11 cellular contexts compared by ENCODE assay signal in the genomic region with DNA sequence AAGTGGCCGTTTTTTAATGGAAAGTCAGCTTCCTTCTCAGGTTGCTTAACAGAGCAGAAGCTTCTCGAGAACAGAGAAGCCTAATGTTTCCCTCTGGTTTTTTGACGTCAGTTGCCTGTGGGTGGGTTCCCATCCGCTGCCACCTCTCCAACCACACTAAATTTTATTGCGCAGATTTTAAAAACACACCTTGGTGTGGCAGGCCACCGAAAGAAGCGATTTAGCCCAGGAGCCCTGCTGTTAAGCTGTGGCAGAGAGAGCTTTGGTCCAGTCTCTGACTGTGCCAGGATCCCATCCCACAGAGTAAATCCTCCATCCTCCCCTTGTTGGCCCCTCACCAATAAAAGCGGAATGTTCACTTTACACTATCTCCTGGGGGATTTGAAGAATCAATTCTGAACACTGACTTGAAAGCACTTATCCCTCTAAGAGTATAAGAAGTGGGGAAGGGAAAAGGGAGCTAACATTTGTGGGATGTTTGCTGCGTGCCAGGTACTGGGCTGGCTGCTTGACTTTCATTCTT.
DNase-seq lines count a peak whose midpoint lies in the region; ATAC-seq and TF ChIP-seq lines count a peak whose summit lies in the region.
"Had no signal": no experiment of that assay in that cellular context is flagged by ENCODE, and none has a peak within 500 bp of the region (broad histone marks: within the 10 kb centered on the region; RNA-seq: fewer than 3 reads in every experiment).

No MANE protein-coding gene starts in this region.

- H3K9ac ChIP-seq in SK-N-SH, result no peak overlapping the region
- H3K9ac ChIP-seq: GM23248 had no signal

- no peak overlapping the region for H3K27ac ChIP-seq in CD8-positive, alpha-beta T cell (ENCODE audit: low read depth, low read length)
- peak overlapping the region; percentile 26 to 97; a peak in 3 of 4 replicates for H3K27ac ChIP-seq in SK-N-SH (ENCODE audit: low read depth in 2 of 2, low read length in 1 of 2)
- peak overlapping the region; percentile 73 for H3K27ac ChIP-seq in cardiac muscle cell
- H3K27ac ChIP-seq in psoas muscle, result peak overlapping the region; percentile 74
- H3K27ac ChIP-seq: GM23248 had no signal

- H3K27ac Mint-ChIP-seq in CD8-positive, alpha-beta T cell, result no peak overlapping the region
- H3K27ac Mint-ChIP-seq in activated CD4-positive, alpha-beta T cell treated with anti-CD3 and anti-CD28 coated beads, Interleukin-2, amount 10 ng/mL, durations not matched to agents 24 days and 14 days, result no peak overlapping the region
- no peak overlapping the region for H3K27ac Mint-ChIP-seq in activated CD4-positive, alpha-beta T cell treated with anti-CD3 and anti-CD28 coated beads for 36 hours
- no peak overlapping the region for H3K27ac Mint-ChIP-seq in stimulated activated memory B cell treated with anti-CD40 and anti-IgM and Interleukin-4, amounts not matched to agents 10 μg/mL and 1 μg/mL and 100 μg/mL, for 72 hours
- H3K27ac Mint-ChIP-seq: activated naive CD4-positive, alpha-beta T cell treated with anti-CD3 and anti-CD28 coated beads, Interleukin-2, amount 10 ng/mL, durations not matched to agents 7 days and 5 days; effector memory CD8-positive, alpha-beta T cell had no signal

- H2AFZ ChIP-seq in SK-N-SH (ENCODE audit: low read depth), result no peak overlapping the region
- H2AFZ ChIP-seq: GM23248 had no signal

- DNase-seq in CD8-positive, alpha-beta T cell, result no peak
- no peak for DNase-seq in SK-N-SH
- DNase-seq in cardiac muscle cell (ENCODE audit: low read depth in 1 of 2, low spot score in 1 of 2), result no peak
- no peak for DNase-seq in psoas muscle
- no peak for DNase-seq in activated CD4-positive, alpha-beta T cell treated with anti-CD3 and anti-CD28 coated beads, Interleukin-2, amount 10 ng/mL, durations not matched to agents 24 days and 14 days
- no peak for DNase-seq in activated CD4-positive, alpha-beta T cell treated with anti-CD3 and anti-CD28 coated beads for 36 hours
- DNase-seq: activated naive CD4-positive, alpha-beta T cell treated with anti-CD3 and anti-CD28 coated beads, Interleukin-2, amount 10 ng/mL, durations not matched to agents 7 days and 5 days; effector memory CD8-positive, alpha-beta T cell; GM23248 had no signal

- H3K4me1 ChIP-seq in CD8-positive, alpha-beta T cell (ENCODE audit: insufficient read depth, low read length), result no peaks in the 10 kb centered on the region
- H3K4me1 ChIP-seq in SK-N-SH (ENCODE audit: control insufficient read depth in 1 of 2, insufficient read depth in 2 of 2, low read depth in 1 of 2, low read length in 1 of 2) (peaks cover 18 to 75% of the 10 kb centered on the region in 2 experiments), cardiac muscle cell (ENCODE audit: low read depth) (peaks cover 74% of the 10 kb centered on the region), psoas muscle (peaks cover 13% of the 10 kb centered on the region)

- ATAC-seq in CD8-positive, alpha-beta T cell, result peak; percentile 20
- ATAC-seq in psoas muscle (peak in 1 of 4 donors; percentile 10), GM19035 (IDR thresholded peaks at IDR 0.05; ENCODE audit: unreplicated experiment) (no peak)
- no peak for ATAC-seq in activated CD4-positive, alpha-beta T cell treated with anti-CD3 and anti-CD28 coated beads for 36 hours
- ATAC-seq in stimulated activated memory B cell treated with anti-CD40 and anti-IgM and Interleukin-4, amounts not matched to agents 10 μg/mL and 1 μg/mL and 100 μg/mL, for 72 hours, result no peak
- ATAC-seq: effector memory CD8-positive, alpha-beta T cell had no signal

- H3K27me3 Mint-ChIP-seq in CD8-positive, alpha-beta T cell (ENCODE audit: low read depth), result no peaks in the 10 kb centered on the region
- no peaks in the 10 kb centered on the region for H3K27me3 Mint-ChIP-seq in activated CD4-positive, alpha-beta T cell treated with anti-CD3 and anti-CD28 coated beads, Interleukin-2, amount 10 ng/mL, durations not matched to agents 24 days and 14 days
- H3K27me3 Mint-ChIP-seq in activated CD4-positive, alpha-beta T cell treated with anti-CD3 and anti-CD28 coated beads for 36 hours, result no peaks in the 10 kb centered on the region
- no peaks in the 10 kb centered on the region for H3K27me3 Mint-ChIP-seq in stimulated activated memory B cell treated with anti-CD40 and anti-IgM and Interleukin-4, amounts not matched to agents 10 μg/mL and 1 μg/mL and 100 μg/mL, for 72 hours
- H3K27me3 Mint-ChIP-seq: activated naive CD4-positive, alpha-beta T cell treated with anti-CD3 and anti-CD28 coated beads, Interleukin-2, amount 10 ng/mL, durations not matched to agents 7 days and 5 days; effector memory CD8-positive, alpha-beta T cell had no signal

- no peaks in the 10 kb centered on the region for H3K9me3 Mint-ChIP-seq in CD8-positive, alpha-beta T cell
- no peaks in the 10 kb centered on the region for H3K9me3 Mint-ChIP-seq in activated CD4-positive, alpha-beta T cell treated with anti-CD3 and anti-CD28 coated beads, Interleukin-2, amount 10 ng/mL, durations not matched to agents 24 days and 14 days
- no peaks in the 10 kb centered on the region for H3K9me3 Mint-ChIP-seq in activated CD4-positive, alpha-beta T cell treated with anti-CD3 and anti-CD28 coated beads for 36 hours (ENCODE audit: low read depth)
- H3K9me3 Mint-ChIP-seq in stimulated activated memory B cell treated with anti-CD40 and anti-IgM and Interleukin-4, amounts not matched to agents 10 μg/mL and 1 μg/mL and 100 μg/mL, for 72 hours, result no peaks in the 10 kb centered on the region
- H3K9me3 Mint-ChIP-seq: activated naive CD4-positive, alpha-beta T cell treated with anti-CD3 and anti-CD28 coated beads, Interleukin-2, amount 10 ng/mL, durations not matched to agents 7 days and 5 days; effector memory CD8-positive, alpha-beta T cell had no signal

- POLR2A ChIA-PET in CD8-positive, alpha-beta T cell (lab: Charles Lee), result interaction anchor here (0.6 kb wide), 1 partner anchor 166 kb away, joined by 3 read pairs; no protein-coding TSS in a partner anchor
- POLR2A ChIA-PET in SK-N-SH (lab: Yijun Ruan, JAX), result interaction anchor here (0.9 to 1.8 kb wide), 3 partner anchors 20 to 99 kb away, joined by 3 to 9 read pairs (median 3); no protein-coding TSS in a partner anchor
- POLR2A ChIA-PET in activated CD4-positive, alpha-beta T cell treated with anti-CD3 and anti-CD28 coated beads for 36 hours (lab: Charles Lee), result no interaction called here

- H3K4me2 ChIP-seq in SK-N-SH, result peak overlapping the region; percentile 13; the same call in 1 of the 2 replicates

- CTCF ChIA-PET in CD8-positive, alpha-beta T cell (lab: Charles Lee), result interaction anchor here (1.1 kb wide), 1 partner anchor 125 kb away, joined by 3 read pairs; no protein-coding TSS in a partner anchor
- CTCF ChIA-PET in SK-N-SH (lab: Yijun Ruan, JAX), result interaction anchor here (0.8 to 2.2 kb wide), 5 partner anchors 42 to 227 kb away, joined by 3 to 9 read pairs (median 4); no protein-coding TSS in a partner anchor
- CTCF ChIA-PET in activated CD4-positive, alpha-beta T cell treated with anti-CD3 and anti-CD28 coated beads for 36 hours (lab: Charles Lee), result interaction anchor here (0.7 to 2.1 kb wide), 2 partner anchors 10 to 1297 kb away, joined by 3 to 7 read pairs; no protein-coding TSS in a partner anchor

- WGBS in SK-N-SH (ENCODE audit: low lambda C conversion rate), result 55% methylated on average over 9 of the region's 9 CpGs
- 41 to 51% (median 49%) methylated on average over 9 of the region's 9 CpGs for WGBS in psoas muscle, 3 donors

- no peaks in the 10 kb centered on the region for H3K36me3 Mint-ChIP-seq in CD8-positive, alpha-beta T cell
- H3K36me3 Mint-ChIP-seq in activated CD4-positive, alpha-beta T cell treated with anti-CD3 and anti-CD28 coated beads, Interleukin-2, amount 10 ng/mL, durations not matched to agents 24 days and 14 days (ENCODE audit: low read depth), result peaks cover 2% of the 10 kb centered on the region
- H3K36me3 Mint-ChIP-seq in activated CD4-positive, alpha-beta T cell treated with anti-CD3 and anti-CD28 coated beads for 36 hours (ENCODE audit: low read depth), result no peaks in the 10 kb centered on the region
- no peaks in the 10 kb centered on the region for H3K36me3 Mint-ChIP-seq in stimulated activated memory B cell treated with anti-CD40 and anti-IgM and Interleukin-4, amounts not matched to agents 10 μg/mL and 1 μg/mL and 100 μg/mL, for 72 hours
- H3K36me3 Mint-ChIP-seq: activated naive CD4-positive, alpha-beta T cell treated with anti-CD3 and anti-CD28 coated beads, Interleukin-2, amount 10 ng/mL, durations not matched to agents 7 days and 5 days had no signal

- no peaks in the 10 kb centered on the region for H3K9me3 ChIP-seq in CD8-positive, alpha-beta T cell (ENCODE audit: low read length)
- H3K9me3 ChIP-seq in SK-N-SH (no peaks in the 10 kb centered on the region), cardiac muscle cell (ENCODE audit: low read depth) (no peaks in the 10 kb centered on the region), psoas muscle (no peaks in the 10 kb centered on the region)

- intact Hi-C loops in CD8-positive, alpha-beta T cell (cut with DNase I, micrococcal nuclease), result no loop called here
- intact Hi-C loops in psoas muscle (cut with DNase I), result no loop called here
- intact Hi-C loops in activated CD4-positive, alpha-beta T cell treated with anti-CD3 and anti-CD28 coated beads, Interleukin-2, amount 10 ng/mL, durations not matched to agents 24 days and 14 days (cut with micrococcal nuclease), result loop anchor here (5.0 kb wide), 1 partner anchor 44 kb away; no protein-coding TSS in a partner anchor
- intact Hi-C loops in activated CD4-positive, alpha-beta T cell treated with anti-CD3 and anti-CD28 coated beads for 36 hours (cut with DNase I, micrococcal nuclease), result no loop called here

- TF ChIP-seq EP300 in SK-N-SH (IDR thresholded peaks at IDR 0.05; ENCODE audit: borderline replicate concordance in 1 of 2, low read depth in 1 of 2, low read length in 1 of 2), result no peak

- no peaks in the 10 kb centered on the region for H3K27me3 ChIP-seq in CD8-positive, alpha-beta T cell (ENCODE audit: insufficient read depth, low read length)
- H3K27me3 ChIP-seq in SK-N-SH (ENCODE audit: insufficient read depth) (no peaks in the 10 kb centered on the region), cardiac muscle cell (no peaks in the 10 kb centered on the region), psoas muscle (ENCODE audit: insufficient read depth in 3 of 3, low read length in 2 of 3) (no peaks in the 10 kb centered on the region)

- no peaks in the 10 kb centered on the region for H4K20me1 ChIP-seq in SK-N-SH (ENCODE audit: insufficient read depth)

- H3K9me2 ChIP-seq in SK-N-SH, result no peaks in the 10 kb centered on the region

- no peaks in the 10 kb centered on the region for H3K79me2 ChIP-seq in SK-N-SH (ENCODE audit: insufficient read depth)

- H3K4me3 ChIP-seq in CD8-positive, alpha-beta T cell (ENCODE audit: low read depth, low read length), result no peak overlapping the region
- H3K4me3 ChIP-seq in SK-N-SH (ENCODE audit: low read depth in 2 of 2, low read length in 1 of 2) (no peak overlapping the region), cardiac muscle cell (no peak overlapping the region), psoas muscle (no peak overlapping the region)
- H3K4me3 ChIP-seq: GM23248 had no signal

- TF ChIP-seq CTCF in CD8-positive, alpha-beta T cell (IDR thresholded peaks at IDR 0.05), result no peak
- TF ChIP-seq CTCF in SK-N-SH (IDR thresholded peaks at IDR 0.05) (no peak), cardiac muscle cell (IDR thresholded peaks at IDR 0.05; ENCODE audit: low read depth, low read length) (no peak), psoas muscle (IDR thresholded peaks at IDR 0.05) (no peak)

- peaks cover 31% of the 10 kb centered on the region for H3F3A ChIP-seq in SK-N-SH (replicated peaks; ENCODE audit: insufficient read depth)

- no peak overlapping the region for H3K4me3 Mint-ChIP-seq in CD8-positive, alpha-beta T cell
- H3K4me3 Mint-ChIP-seq in activated CD4-positive, alpha-beta T cell treated with anti-CD3 and anti-CD28 coated beads, Interleukin-2, amount 10 ng/mL, durations not matched to agents 24 days and 14 days, result no peak overlapping the region
- no peak overlapping the region for H3K4me3 Mint-ChIP-seq in activated CD4-positive, alpha-beta T cell treated with anti-CD3 and anti-CD28 coated beads for 36 hours
- no peak overlapping the region for H3K4me3 Mint-ChIP-seq in stimulated activated memory B cell treated with anti-CD40 and anti-IgM and Interleukin-4, amounts not matched to agents 10 μg/mL and 1 μg/mL and 100 μg/mL, for 72 hours
- H3K4me3 Mint-ChIP-seq: activated naive CD4-positive, alpha-beta T cell treated with anti-CD3 and anti-CD28 coated beads, Interleukin-2, amount 10 ng/mL, durations not matched to agents 7 days and 5 days; effector memory CD8-positive, alpha-beta T cell had no signal

- H3K36me3 ChIP-seq in CD8-positive, alpha-beta T cell (ENCODE audit: insufficient read depth, low read length), result no peaks in the 10 kb centered on the region
- no peaks in the 10 kb centered on the region for H3K36me3 ChIP-seq in SK-N-SH (replicated peaks in 1 of 2; ENCODE audit: control insufficient read depth in 1 of 2, insufficient read depth in 2 of 2, low read length in 1 of 2)
- no peaks in the 10 kb centered on the region for H3K36me3 ChIP-seq in cardiac muscle cell
- no peaks in the 10 kb centered on the region for H3K36me3 ChIP-seq in psoas muscle (ENCODE audit: insufficient read depth in 1 of 2, low read depth in 1 of 2)

- no peak for TF ChIP-seq RAD21 in SK-N-SH (IDR thresholded peaks at IDR 0.05; ENCODE audit: low read length)

- peaks cover 2% of the 10 kb centered on the region for H3K4me1 Mint-ChIP-seq in CD8-positive, alpha-beta T cell (ENCODE audit: low read depth)
- H3K4me1 Mint-ChIP-seq in activated CD4-positive, alpha-beta T cell treated with anti-CD3 and anti-CD28 coated beads, Interleukin-2, amount 10 ng/mL, durations not matched to agents 24 days and 14 days, result peaks cover 7% of the 10 kb centered on the region
- H3K4me1 Mint-ChIP-seq in activated CD4-positive, alpha-beta T cell treated with anti-CD3 and anti-CD28 coated beads for 36 hours, result peaks cover 10% of the 10 kb centered on the region
- no peaks in the 10 kb centered on the region for H3K4me1 Mint-ChIP-seq in stimulated activated memory B cell treated with anti-CD40 and anti-IgM and Interleukin-4, amounts not matched to agents 10 μg/mL and 1 μg/mL and 100 μg/mL, for 72 hours
